Comparison of ENCODE assay signal across 23 cellular contexts in genomic region chr7:99614495-99614894, GRCh38. TPM values are rescaled to one million over a fixed set of nuclear protein-coding genes. Genes with fewer than 3 reads are reported as not detected.
"Had no signal": no experiment of that assay in that cellular context is flagged by ENCODE, and none has a peak within 500 bp of the region (broad histone marks: within the 10 kb centered on the region; RNA-seq: fewer than 3 reads in every experiment).

No MANE protein-coding gene starts in this region.

- DNase-seq: activated CD4-positive, alpha-beta T cell treated with anti-CD3 and anti-CD28 coated beads, Interleukin-2, amount 50 U/mL, for 4 hours; activated gamma-delta T cell treated with Interleukin-2 at 50 U/mL for 16 hours; activated T-cell treated with anti-CD3 and anti-CD28 coated beads, Interleukin-2, amount 50 U/mL, for 4 hours; cerebellar nuclear complex; effector CD8-positive, alpha-beta T cell; heart right ventricle; kidney glomerular epithelial cell; left ventricle myocardium inferior; mammary epithelial cell; pancreas; stimulated activated CD4-positive, alpha-beta T cell treated with anti-CD3 and anti-CD28 coated beads, Interleukin-4, amount 100 ng/mL, for 1 hour; stomach; testis; upper lobe of left lung had no signal

- H3K27ac ChIP-seq: ascending aorta, breast epithelium, esophagus muscularis mucosa, gastroesophageal sphincter, heart right ventricle, left ventricle myocardium inferior, neutrophil, pancreas, stomach, testis, upper lobe of left lung had no signal

- H3K36me3 ChIP-seq: breast epithelium had no signal

- ATAC-seq: activated T-cell treated with anti-CD3 and anti-CD28 coated beads, Interleukin-2, amount 50 U/mL, for 4 hours; gastroesophageal sphincter; heart right ventricle; pancreas; sciatic nerve had no signal

- H3K27me3 ChIP-seq: ascending aorta, breast epithelium, esophagus muscularis mucosa, gastroesophageal sphincter, heart right ventricle, pancreas, stomach, testis, upper lobe of left lung had no signal

- H3K9me3 Mint-ChIP-seq: activated T-cell treated with anti-CD3 and anti-CD28 coated beads, Interleukin-2, amount 50 U/mL, for 4 hours had no signal

- H3K4me3 ChIP-seq: ascending aorta, breast epithelium, esophagus muscularis mucosa, gastroesophageal sphincter, heart right ventricle, left ventricle myocardium inferior, pancreas, smooth muscle cell, stomach, testis, upper lobe of left lung had no signal

- H3K9me3 ChIP-seq: ascending aorta, breast epithelium, esophagus muscularis mucosa, gastroesophageal sphincter, heart right ventricle, left ventricle myocardium inferior, neutrophil, pancreas, stomach, testis, upper lobe of left lung had no signal

RNA-seq across cellular contexts. Expression of gene TMEM225B, which starts 16.4 kb away (rescaled TPM):
- total RNA-seq: endothelial cell of umbilical vein, left ventricle myocardium inferior, mammary epithelial cell, pulmonary artery endothelial cell had no signal
- polyA plus RNA-seq: mammary epithelial cell had no signal
